1 cellular context compared by ENCODE assay signal in genomic region chr3:122957707-122958210, GRCh38.
TF ChIP-seq lines count a peak whose summit lies in the region.

No MANE protein-coding gene starts in this region.

TF ChIP-seq in HEK293, 187 proteins besides CTCF, POLR2A, EP300 and RAD21 (continued from another document):
- TF ChIP-seq GLIS1 (tag by site-specific recombination; IDR thresholded peaks at IDR 0.05) = peak; percentile 14; the same call in 1 of the 2 replicates
